In the genomic region with DNA sequence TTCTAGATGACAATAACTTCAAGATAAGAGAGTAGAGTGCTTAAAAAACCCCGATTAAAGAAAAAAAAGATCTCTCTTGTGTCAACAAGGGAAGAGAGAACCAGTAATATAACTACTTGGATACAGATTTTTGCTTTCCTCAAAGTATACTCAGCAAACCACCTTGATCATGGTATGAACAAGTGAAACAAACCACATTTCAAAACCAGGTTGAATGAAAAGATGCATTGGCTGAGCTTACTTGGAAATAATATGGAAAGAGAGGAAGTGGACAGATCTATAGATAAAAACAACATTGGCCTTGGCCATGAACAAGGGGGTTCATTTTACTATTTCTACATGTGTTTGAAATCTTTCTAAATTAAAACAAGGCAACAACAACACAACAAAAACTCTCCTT, we compare ENCODE assay signal across 25 cellular contexts. TPM values are rescaled to one million over a fixed set of nuclear protein-coding genes. Genes with fewer than 3 reads are reported as not detected.
DNase-seq lines count a peak whose midpoint lies in the region; ATAC-seq and TF ChIP-seq lines count a peak whose summit lies in the region.
"Had no signal": no experiment of that assay in that cellular context is flagged by ENCODE, and none has a peak within 500 bp of the region (broad histone marks: within the 10 kb centered on the region; RNA-seq: fewer than 3 reads in every experiment).

No MANE protein-coding gene starts in this region.

- H3K36me3 ChIP-seq in mucosa of rectum (ENCODE audit: control insufficient read depth in 2 of 2, insufficient read depth in 2 of 2, low read length in 2 of 2) (peaks cover 9 to 10% of the 10 kb centered on the region in 2 donors), heart right ventricle (peaks cover 0 to 19% (median 5%) of the 10 kb centered on the region in 9 donors)
- H3K36me3 ChIP-seq: upper lobe of right lung had no signal

- H3K4me1 Mint-ChIP-seq in activated T-cell treated with anti-CD3 and anti-CD28 coated beads, Interleukin-2, amount 50 U/mL, for 72 hours (ENCODE audit: low read depth), result peaks cover 15% of the 10 kb centered on the region
- peaks cover 1% of the 10 kb centered on the region for H3K4me1 Mint-ChIP-seq in activated T-cell treated with anti-CD3 and anti-CD28 coated beads, Interleukin-2, amount 50 U/mL, for 4 hours (ENCODE audit: low read depth)
- H3K4me1 Mint-ChIP-seq in activated T-helper 17 cell treated with anti-CD3 and anti-CD28 coated beads, Interleukin-2, amount 50 U/mL, for 72 hours, result peaks cover 8% of the 10 kb centered on the region
- peaks cover 12% of the 10 kb centered on the region for H3K4me1 Mint-ChIP-seq in activated CD4-positive, alpha-beta memory T cell treated with anti-CD3 and anti-CD28 coated beads, Interleukin-2, amount 10 ng/mL, durations not matched to agents 7 days and 5 days
- H3K4me1 Mint-ChIP-seq: central memory CD8-positive, alpha-beta T cell had no signal

- CTCF ChIA-PET in activated CD4-positive, alpha-beta memory T cell treated with anti-CD3 and anti-CD28 coated beads, Interleukin-2, amount 10 ng/mL, durations not matched to agents 7 days and 5 days (lab: Charles Lee), result no interaction called here

- ATAC-seq in activated T-cell treated with anti-CD3 and anti-CD28 coated beads, Interleukin-2, amount 50 U/mL, for 72 hours (replicated peaks in 1 of 2), result peak; percentile 58 to 84
- ATAC-seq in activated T-cell treated with anti-CD3 and anti-CD28 coated beads, Interleukin-2, amount 50 U/mL, for 4 hours, result no peak
- peak; percentile 76 for ATAC-seq in activated T-helper 17 cell treated with anti-CD3 and anti-CD28 coated beads, Interleukin-2, amount 50 U/mL, for 72 hours (replicated peaks)
- no peak for ATAC-seq in heart right ventricle
- ATAC-seq: gastroesophageal sphincter; natural killer cell treated with Interleukin-12 subunit alpha and Interleukin-12 subunit beta and Interleukin-15 and Interleukin-18, amount 100 ng/mL, for 72 hours; upper lobe of right lung had no signal

- H3K9me3 ChIP-seq in mucosa of rectum (ENCODE audit: control insufficient read depth in 2 of 2, low read length in 2 of 2) (no peaks in the 10 kb centered on the region), heart right ventricle (no peaks in the 10 kb centered on the region)
- H3K9me3 ChIP-seq: gastroesophageal sphincter, MG63, mucosa of descending colon, upper lobe of right lung had no signal

- H3K4me3 Mint-ChIP-seq in activated T-cell treated with anti-CD3 and anti-CD28 coated beads, Interleukin-2, amount 50 U/mL, for 72 hours, result no peak overlapping the region
- no peak overlapping the region for H3K4me3 Mint-ChIP-seq in activated T-cell treated with anti-CD3 and anti-CD28 coated beads, Interleukin-2, amount 50 U/mL, for 4 hours
- no peak overlapping the region for H3K4me3 Mint-ChIP-seq in activated T-helper 17 cell treated with anti-CD3 and anti-CD28 coated beads, Interleukin-2, amount 50 U/mL, for 72 hours
- H3K4me3 Mint-ChIP-seq in activated CD4-positive, alpha-beta memory T cell treated with anti-CD3 and anti-CD28 coated beads, Interleukin-2, amount 10 ng/mL, durations not matched to agents 7 days and 5 days, result no peak overlapping the region
- H3K4me3 Mint-ChIP-seq: activated T-cell treated with anti-CD3 and anti-CD28 coated beads, Interleukin-2, amount 50 U/mL, for 24 hours; central memory CD8-positive, alpha-beta T cell; H9; natural killer cell treated with Interleukin-12 subunit alpha and Interleukin-12 subunit beta and Interleukin-15 and Interleukin-18, amount 100 ng/mL, for 72 hours had no signal

- H3K9me3 Mint-ChIP-seq in activated T-cell treated with anti-CD3 and anti-CD28 coated beads, Interleukin-2, amount 50 U/mL, for 72 hours, result peaks cover 0 to 4% of the 10 kb centered on the region in 2 donors
- H3K9me3 Mint-ChIP-seq in activated T-cell treated with anti-CD3 and anti-CD28 coated beads, Interleukin-2, amount 50 U/mL, for 4 hours, result peaks cover 4% of the 10 kb centered on the region
- peaks cover 6% of the 10 kb centered on the region for H3K9me3 Mint-ChIP-seq in activated T-helper 17 cell treated with anti-CD3 and anti-CD28 coated beads, Interleukin-2, amount 50 U/mL, for 72 hours
- H3K9me3 Mint-ChIP-seq in activated CD4-positive, alpha-beta memory T cell treated with anti-CD3 and anti-CD28 coated beads, Interleukin-2, amount 10 ng/mL, durations not matched to agents 7 days and 5 days, result no peaks in the 10 kb centered on the region
- H3K9me3 Mint-ChIP-seq: activated T-cell treated with anti-CD3 and anti-CD28 coated beads, Interleukin-2, amount 50 U/mL, for 24 hours; central memory CD8-positive, alpha-beta T cell; natural killer cell treated with Interleukin-12 subunit alpha and Interleukin-12 subunit beta and Interleukin-15 and Interleukin-18, amount 100 ng/mL, for 72 hours had no signal

- no peak for DNase-seq in activated T-cell treated with anti-CD3 and anti-CD28 coated beads, Interleukin-2, amount 50 U/mL, for 72 hours
- DNase-seq in activated T-cell treated with anti-CD3 and anti-CD28 coated beads, Interleukin-2, amount 50 U/mL, for 4 hours, result no peak
- DNase-seq in GDM1 (lab: John Stamatoyannopoulos, UW) (no peak), heart right ventricle (no peak), NCI-H1694 (lab: John Stamatoyannopoulos, UW) (no peak)
- DNase-seq in activated CD4-positive, alpha-beta memory T cell treated with anti-CD3 and anti-CD28 coated beads, Interleukin-2, amount 10 ng/mL, durations not matched to agents 7 days and 5 days, result no peak
- DNase-seq: activated T-cell treated with anti-CD3 and anti-CD28 coated beads, Interleukin-2, amount 50 U/mL, for 24 hours; H9; hippocampal formation; MG63; mucosa of descending colon; NCI-H1105; NCI-H1930; NCI-H524 treated with DMSO at 0.1 percent for 48 hours; PC-9; stimulated activated CD4-positive, alpha-beta T cell treated with anti-CD3 and anti-CD28 coated beads, Interleukin-15, amount 100 ng/mL, for 24 hours; stimulated activated CD4-positive, alpha-beta T cell treated with anti-CD3 and anti-CD28 coated beads, Interleukin-4, amount 100 ng/mL, for 4 hours; upper lobe of right lung had no signal

- H3K4me1 ChIP-seq in mucosa of rectum (ENCODE audit: control insufficient read depth in 2 of 2, insufficient read depth in 2 of 2, low read length in 2 of 2) (peaks cover 15 to 39% of the 10 kb centered on the region in 2 donors), heart right ventricle (peaks cover 0 to 50% (median 18%) of the 10 kb centered on the region in 9 donors)

- POLR2A ChIA-PET in activated CD4-positive, alpha-beta memory T cell treated with anti-CD3 and anti-CD28 coated beads, Interleukin-2, amount 10 ng/mL, durations not matched to agents 7 days and 5 days (lab: Charles Lee), result no interaction called here

- no peaks in the 10 kb centered on the region for H3K27me3 ChIP-seq in mucosa of rectum (ENCODE audit: control insufficient read depth in 2 of 2, insufficient read depth in 2 of 2, low read length in 2 of 2)
- no peaks in the 10 kb centered on the region for H3K27me3 ChIP-seq in heart right ventricle
- H3K27me3 ChIP-seq: gastroesophageal sphincter, MG63, upper lobe of right lung had no signal

- no peak overlapping the region for H3K27ac Mint-ChIP-seq in activated T-cell treated with anti-CD3 and anti-CD28 coated beads, Interleukin-2, amount 50 U/mL, for 72 hours
- no peak overlapping the region for H3K27ac Mint-ChIP-seq in activated T-helper 17 cell treated with anti-CD3 and anti-CD28 coated beads, Interleukin-2, amount 50 U/mL, for 72 hours
- H3K27ac Mint-ChIP-seq in activated CD4-positive, alpha-beta memory T cell treated with anti-CD3 and anti-CD28 coated beads, Interleukin-2, amount 10 ng/mL, durations not matched to agents 7 days and 5 days, result no peak overlapping the region
- H3K27ac Mint-ChIP-seq: activated T-cell treated with anti-CD3 and anti-CD28 coated beads, Interleukin-2, amount 50 U/mL, for 24 hours; H9; natural killer cell treated with Interleukin-12 subunit alpha and Interleukin-12 subunit beta and Interleukin-15 and Interleukin-18, amount 100 ng/mL, for 72 hours had no signal

- no peak overlapping the region for H3K9ac ChIP-seq in mucosa of rectum (ENCODE audit: low read depth in 1 of 2, low read length in 2 of 2)
- H3K9ac ChIP-seq: KMS-11 had no signal

- intact Hi-C loops in heart right ventricle (cut with DNase I), result no loop called here

- H3K36me3 Mint-ChIP-seq in activated T-cell treated with anti-CD3 and anti-CD28 coated beads, Interleukin-2, amount 50 U/mL, for 72 hours (ENCODE audit: insufficient read depth in 2 of 2), result no peaks in the 10 kb centered on the region
- no peaks in the 10 kb centered on the region for H3K36me3 Mint-ChIP-seq in activated T-cell treated with anti-CD3 and anti-CD28 coated beads, Interleukin-2, amount 50 U/mL, for 4 hours (ENCODE audit: insufficient read depth)
- no peaks in the 10 kb centered on the region for H3K36me3 Mint-ChIP-seq in activated T-helper 17 cell treated with anti-CD3 and anti-CD28 coated beads, Interleukin-2, amount 50 U/mL, for 72 hours (ENCODE audit: low read depth)
- no peaks in the 10 kb centered on the region for H3K36me3 Mint-ChIP-seq in activated CD4-positive, alpha-beta memory T cell treated with anti-CD3 and anti-CD28 coated beads, Interleukin-2, amount 10 ng/mL, durations not matched to agents 7 days and 5 days (ENCODE audit: low read depth)
- H3K36me3 Mint-ChIP-seq: natural killer cell treated with Interleukin-12 subunit alpha and Interleukin-12 subunit beta and Interleukin-15 and Interleukin-18, amount 100 ng/mL, for 72 hours had no signal

- H3K4me3 ChIP-seq in mucosa of rectum (ENCODE audit: low read length in 2 of 2) (no peak overlapping the region), heart right ventricle (no peak overlapping the region)
- H3K4me3 ChIP-seq: gastroesophageal sphincter, lung, MG63, mucosa of descending colon, PC-9, upper lobe of right lung had no signal

- H3K27ac ChIP-seq in mucosa of rectum (ENCODE audit: low read depth in 2 of 2, low read length in 2 of 2), result peak overlapping the region; percentile 39 to 64
- no peak overlapping the region for H3K27ac ChIP-seq in heart right ventricle
- H3K27ac ChIP-seq: gastroesophageal sphincter, KMS-11, PC-9, upper lobe of right lung had no signal

- 26 to 65% methylated on average over 1 of the region's 1 CpG for WGBS in heart right ventricle, 2 donors

- TF ChIP-seq CTCF in heart right ventricle (IDR thresholded peaks at IDR 0.05), result no peak

- no peaks in the 10 kb centered on the region for H3K27me3 Mint-ChIP-seq in activated T-cell treated with anti-CD3 and anti-CD28 coated beads, Interleukin-2, amount 50 U/mL, for 72 hours (ENCODE audit: low read depth)
- no peaks in the 10 kb centered on the region for H3K27me3 Mint-ChIP-seq in activated T-cell treated with anti-CD3 and anti-CD28 coated beads, Interleukin-2, amount 50 U/mL, for 4 hours (ENCODE audit: low read depth)
- no peaks in the 10 kb centered on the region for H3K27me3 Mint-ChIP-seq in activated T-helper 17 cell treated with anti-CD3 and anti-CD28 coated beads, Interleukin-2, amount 50 U/mL, for 72 hours
- peaks cover 6% of the 10 kb centered on the region for H3K27me3 Mint-ChIP-seq in activated CD4-positive, alpha-beta memory T cell treated with anti-CD3 and anti-CD28 coated beads, Interleukin-2, amount 10 ng/mL, durations not matched to agents 7 days and 5 days
- H3K27me3 Mint-ChIP-seq: activated T-cell treated with anti-CD3 and anti-CD28 coated beads, Interleukin-2, amount 50 U/mL, for 24 hours; central memory CD8-positive, alpha-beta T cell; natural killer cell treated with Interleukin-12 subunit alpha and Interleukin-12 subunit beta and Interleukin-15 and Interleukin-18, amount 100 ng/mL, for 72 hours had no signal

RNA-seq across cellular contexts. Expression of gene ATP8B1, which starts 50.1 kb away (rescaled TPM):
- total RNA-seq in activated T-cell treated with anti-CD3 and anti-CD28 coated beads, Interleukin-2, amount 50 U/mL, for 72 hours, result not detected
- total RNA-seq in activated T-cell treated with anti-CD3 and anti-CD28 coated beads, Interleukin-2, amount 50 U/mL, for 4 hours, result under 1 TPM; 0.13 to 0.22 (median 0.15) TPM
- not detected for total RNA-seq in activated T-helper 17 cell treated with anti-CD3 and anti-CD28 coated beads, Interleukin-2, amount 50 U/mL, for 72 hours
- total RNA-seq in heart right ventricle, result 10 to 100 TPM in 4 of 10 donors, 1 to 10 TPM in 6; 4.1 to 16.5 (median 8.1) TPM
- polyA plus RNA-seq in heart right ventricle, result 1 to 10 TPM; 2.7 to 3.7 TPM
- not detected for total RNA-seq in activated CD4-positive, alpha-beta memory T cell treated with anti-CD3 and anti-CD28 coated beads, Interleukin-2, amount 10 ng/mL, durations not matched to agents 7 days and 5 days
- total RNA-seq: natural killer cell treated with Interleukin-12 subunit alpha and Interleukin-12 subunit beta and Interleukin-15 and Interleukin-18, amount 100 ng/mL, for 72 hours had no signal

Comparison
In these comparisons a context has a peak if more than half of its experiments do, and no peak if none do; other contexts are left out.
1. ATAC-seq: peak in activated T-cell treated with anti-CD3 and anti-CD28 coated beads, Interleukin-2, amount 50 U/mL, for 72 hours (2 of 2) and activated T-helper 17 cell treated with anti-CD3 and anti-CD28 coated beads, Interleukin-2, amount 50 U/mL, for 72 hours (single experiment); none in activated T-cell treated with anti-CD3 and anti-CD28 coated beads, Interleukin-2, amount 50 U/mL, for 4 hours (0 of 2) and heart right ventricle (0 of 8).
2. H3K27ac ChIP-seq: peak in mucosa of rectum (2 of 2); none in heart right ventricle (0 of 10).
3. RNA of gene ATP8B1, which starts 50.1 kb away (total RNA-seq): 4.1 to 16.5 TPM in heart right ventricle; 0.13 to 0.22 TPM in activated T-cell treated with anti-CD3 and anti-CD28 coated beads, Interleukin-2, amount 50 U/mL, for 4 hours, not detected in activated T-helper 17 cell treated with anti-CD3 and anti-CD28 coated beads, Interleukin-2, amount 50 U/mL, for 72 hours, not detected in activated T-cell treated with anti-CD3 and anti-CD28 coated beads, Interleukin-2, amount 50 U/mL, for 72 hours and not detected in activated CD4-positive, alpha-beta memory T cell treated with anti-CD3 and anti-CD28 coated beads, Interleukin-2, amount 10 ng/mL, durations not matched to agents 7 days and 5 days; every median in the first group is over 4 times any median in the second.